8 cellular contexts compared by ENCODE assay signal in the genomic region with DNA sequence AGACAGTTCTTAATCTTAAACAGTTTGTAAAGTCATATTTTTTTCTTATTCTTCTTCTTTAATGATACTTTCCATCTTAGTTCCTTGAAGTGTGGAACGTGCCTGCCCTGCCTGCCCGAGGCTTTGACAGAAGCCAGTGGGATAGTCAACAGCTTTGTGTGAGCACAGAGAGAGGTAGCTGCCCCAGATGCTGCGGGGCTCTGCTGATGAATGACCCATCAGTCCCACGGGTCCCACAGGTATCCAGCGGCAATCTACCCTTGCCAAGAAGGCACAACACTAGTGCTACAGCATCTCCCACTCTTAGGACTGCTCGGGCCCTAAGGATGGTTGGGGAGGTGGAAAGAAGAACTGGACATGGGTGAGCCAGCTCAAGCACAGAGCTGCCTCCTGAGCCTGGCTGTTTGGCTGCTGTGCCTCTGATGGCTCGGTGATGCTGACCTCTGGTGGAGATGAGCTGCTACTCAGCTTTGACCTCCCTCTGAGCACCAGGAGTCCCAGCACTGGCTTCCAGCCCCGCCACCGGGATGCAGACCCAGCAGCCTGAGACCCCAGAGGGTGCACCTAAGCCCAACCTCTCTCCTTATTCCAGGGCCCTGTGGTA. TPM values are rescaled to one million over a fixed set of nuclear protein-coding genes. Genes with fewer than 3 reads are reported as not detected.
A peak's percentile ranks its signal among the peaks of the same experiment; 100 is the strongest.
DNase-seq lines count a peak whose midpoint lies in the region; ATAC-seq and TF ChIP-seq lines count a peak whose summit lies in the region.

No MANE protein-coding gene starts in this region.

- WGBS in lung, 2 donors, result 21 to 29% methylated on average over 9 of the region's 9 CpGs

- H3K36me3 ChIP-seq in SJCRH30, result no peaks in the 10 kb centered on the region
- no peaks in the 10 kb centered on the region for H3K36me3 ChIP-seq in lung (ENCODE audit: control insufficient read depth in 2 of 2, insufficient read depth in 2 of 2, low read length in 2 of 2)
- H3K36me3 ChIP-seq in tibial artery, result no peaks in the 10 kb centered on the region

- H3K4me3 ChIP-seq in Jurkat, Clone E6-1 (ENCODE audit: low read length), result no peak overlapping the region
- no peak overlapping the region for H3K4me3 ChIP-seq in SJCRH30
- H3K4me3 ChIP-seq in dorsolateral prefrontal cortex, result no peak overlapping the region
- H3K4me3 ChIP-seq in lung, result no peak overlapping the region
- H3K4me3 ChIP-seq in tibial artery, result no peak overlapping the region

- peak; percentile 62 for ATAC-seq in GM21515 (IDR thresholded peaks at IDR 0.05; ENCODE audit: unreplicated experiment)
- ATAC-seq in lung (ENCODE audit: insufficient read depth, low FRiP score), result peak; percentile 88
- no peak for ATAC-seq in HG02852 (IDR thresholded peaks at IDR 0.05; ENCODE audit: unreplicated experiment)

- TF ChIP-seq CTCF in GM10248 (IDR thresholded peaks at IDR 0.05; ENCODE audit: control extremely low read depth, extremely low read depth, low read depth, missing control alignments), result peak; percentile 49
- TF ChIP-seq CTCF in dorsolateral prefrontal cortex (IDR thresholded peaks at IDR 0.05 in 54 of 56, conservative IDR thresholded peaks at IDR 0.05 in 2 of 56; ENCODE audit: low read depth in 1 of 56, partially characterized antibody in 56 of 56), result peak in 40 of 56 donors; percentile 18 to 73 (median 46)
- peak; percentile 45 for TF ChIP-seq CTCF in lung (IDR thresholded peaks at IDR 0.05; ENCODE audit: control extremely low read depth, extremely low read depth)
- TF ChIP-seq CTCF in tibial artery (IDR thresholded peaks at IDR 0.05), result peak; percentile 27 to 50

- DNase-seq in GM10248 (ENCODE audit: extremely low spot score), result no peak
- DNase-seq in Jurkat, Clone E6-1 (ENCODE audit: low read depth, low spot score), result peak; percentile 12
- peak; percentile 65 to 80 for DNase-seq in SJCRH30
- peak in 8 of 10 donors; percentile 26 to 73 (median 60) for DNase-seq in dorsolateral prefrontal cortex
- peak; percentile 48 for DNase-seq in lung (ENCODE audit: low spot score)
- peak; percentile 60 to 76 for DNase-seq in tibial artery

- CTCF ChIA-PET in GM10248 (lab: Yijun Ruan, JAX), result interaction anchor here (0.7 to 8.6 kb wide), 32 partner anchors 9 to 1310 kb away, joined by 3 to 177 read pairs (median 4); a partner anchor contains a TSS

- H3K9me3 ChIP-seq in SJCRH30 (replicated peaks) (no peaks in the 10 kb centered on the region), lung (ENCODE audit: control insufficient read depth in 2 of 2, insufficient read depth in 1 of 2, low read length in 1 of 2) (no peaks in the 10 kb centered on the region), tibial artery (no peaks in the 10 kb centered on the region)

- POLR2A ChIA-PET in GM10248 (lab: Yijun Ruan, JAX), result no interaction called here

- intact Hi-C loops in dorsolateral prefrontal cortex (cut with DNase I), result loop anchor here (1.0 to 10.0 kb wide), 3 partner anchors 114 to 408 kb away; no protein-coding TSS in a partner anchor
- intact Hi-C loops in tibial artery (cut with DNase I; ENCODE audit: low total_unique reads), result no loop called here

- H3K27ac ChIP-seq in SJCRH30 (no peak overlapping the region), dorsolateral prefrontal cortex (no peak overlapping the region), lung (ENCODE audit: low read depth in 1 of 2, low read length in 1 of 2) (no peak overlapping the region), tibial artery (no peak overlapping the region)

- H3K27me3 ChIP-seq in SJCRH30, result no peaks in the 10 kb centered on the region; the same call in 1 of the 2 replicates
- peaks cover 0 to 20% (median 6%) of the 10 kb centered on the region in 45 donors for H3K27me3 ChIP-seq in dorsolateral prefrontal cortex
- H3K27me3 ChIP-seq in lung (ENCODE audit: control insufficient read depth, insufficient read depth), result no peaks in the 10 kb centered on the region
- peaks cover 0 to 6% of the 10 kb centered on the region in 2 donors for H3K27me3 ChIP-seq in tibial artery

- H3K4me1 ChIP-seq in SJCRH30 (peaks cover 5% of the 10 kb centered on the region), lung (ENCODE audit: control insufficient read depth in 2 of 2, insufficient read depth in 2 of 2, low read length in 2 of 2) (peaks cover 5 to 6% of the 10 kb centered on the region in 2 donors), tibial artery (no peaks in the 10 kb centered on the region)

RNA-seq across cellular contexts. Expression of a gene that starts 11.8 kb away (rescaled TPM):
- polyA plus RNA-seq in Jurkat, Clone E6-1 (2012; ENCODE audit: insufficient read depth, insufficient read length), result not detected
- 0.08 and 0.13 TPM in 2 replicates for total RNA-seq in SJCRH30 (2014; rRNA removed; shearing (Covaris generic))
- 100 to 1,000 TPM in 15 of 120 experiments, 10 to 100 TPM in 101, 1 to 10 TPM in 4; 5.6 to 161 (median 44.4) TPM for total RNA-seq in dorsolateral prefrontal cortex
- total RNA-seq in lung, result 10 to 100 TPM in 1 of 2 donors, 1 to 10 TPM in 1; 8.6 to 93.8 TPM
- polyA plus RNA-seq in lung, result 1 to 10 TPM in 1 of 2 donors, under 1 TPM in 1; 0.39 to 1.3 TPM
